21 cellular contexts compared by ENCODE assay signal in the genomic region with DNA sequence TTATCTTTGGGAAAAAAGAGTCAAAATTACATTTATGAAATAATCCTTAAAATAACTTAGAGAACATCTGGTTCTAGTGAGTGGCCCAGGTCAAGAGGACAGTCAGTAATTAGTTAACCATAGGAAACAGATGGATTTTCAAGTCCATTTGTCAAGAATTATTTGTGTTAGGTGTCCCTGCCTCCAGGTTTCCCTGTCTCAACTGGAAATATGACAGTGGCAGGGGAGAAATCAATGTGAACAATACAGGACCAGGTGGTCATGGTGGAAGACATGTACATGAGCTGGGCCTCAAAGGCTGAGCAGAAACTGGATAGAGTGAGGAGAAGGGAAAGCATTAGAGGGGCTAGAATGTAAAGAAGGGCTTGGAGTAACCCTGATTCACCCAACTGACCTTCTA.
"Had no signal": no experiment of that assay in that cellular context is flagged by ENCODE, and none has a peak within 500 bp of the region (broad histone marks: within the 10 kb centered on the region; RNA-seq: fewer than 3 reads in every experiment).

No MANE protein-coding gene starts in this region.

- H3K27ac Mint-ChIP-seq: IgD-negative memory B cell had no signal

- H3K9ac ChIP-seq: KMS-11 had no signal

- H3K4me3 ChIP-seq: K562, SK-N-MC had no signal

- H3K4me2 ChIP-seq: KMS-11 had no signal

- H3K27ac ChIP-seq: KMS-11, SK-N-MC had no signal

- H3K4me1 Mint-ChIP-seq: IgD-negative memory B cell had no signal

- H3K9me3 Mint-ChIP-seq: IgD-negative memory B cell had no signal

- H3K36me3 Mint-ChIP-seq: IgD-negative memory B cell had no signal

- H3K4me3 Mint-ChIP-seq: IgD-negative memory B cell had no signal

- DNase-seq: Kasumi-1, MM.1S, NCI-H1092 treated with DMSO at 0.1 percent for 48 hours, NCI-H146, NCI-H1694 treated with DMSO at 0.1 percent for 48 hours, NCI-H1930, NCI-H2081, NCI-H2171, NCI-H226, NCI-H446, NCI-H510A, NCI-H524 treated with DMSO at 0.1 percent for 48 hours, NCI-H69, NCI-H774, Right ventricle myocardium superior, RPMI8226, T-helper 1 cell had no signal

- ATAC-seq: K562 had no signal
